In the genomic region with DNA sequence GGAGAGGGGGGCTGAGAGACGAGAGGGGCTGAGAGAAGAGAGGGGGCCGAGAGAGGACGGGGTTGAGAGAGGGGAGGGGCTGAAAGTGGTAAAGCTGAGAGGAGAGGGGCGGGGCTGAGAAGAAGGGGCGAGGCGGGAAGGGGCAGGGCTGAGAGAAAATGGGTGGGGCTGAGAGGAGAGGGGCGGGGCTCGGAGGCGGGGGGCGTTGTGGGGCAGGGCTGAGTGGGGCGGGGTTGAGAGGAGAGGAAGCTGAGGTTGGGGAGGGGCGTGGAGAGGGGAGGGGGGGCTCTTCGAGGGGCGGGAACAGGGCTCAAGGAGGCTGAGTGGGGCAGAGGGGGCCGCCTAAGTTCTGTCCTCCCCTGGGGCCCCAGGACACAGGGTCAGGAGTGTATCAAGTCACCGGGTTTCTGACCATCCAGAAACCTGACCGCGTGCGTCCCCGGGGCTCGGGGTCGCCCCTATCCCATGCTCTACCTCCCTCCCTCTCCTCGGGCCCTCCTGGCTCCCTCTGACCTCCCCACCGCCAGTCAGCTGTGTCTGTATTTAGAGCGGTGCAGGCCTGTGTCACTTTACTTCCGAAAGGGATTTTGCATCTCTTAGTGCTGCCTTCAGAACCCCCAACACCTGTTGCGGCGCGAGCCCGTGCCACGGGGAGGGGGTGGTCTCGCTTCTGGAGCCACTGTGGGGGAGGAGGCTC, we compare ENCODE assay signal across 8 cellular contexts. TPM values are rescaled to one million over a fixed set of nuclear protein-coding genes. Genes with fewer than 3 reads are reported as not detected.
A peak's percentile ranks its signal among the peaks of the same experiment; 100 is the strongest.
DNase-seq lines count a peak whose midpoint lies in the region; ATAC-seq and TF ChIP-seq lines count a peak whose summit lies in the region.

No MANE protein-coding gene starts in this region.

- peaks cover 0 to 17% (median 5%) of the 10 kb centered on the region in 3 donors for H3K27me3 Mint-ChIP-seq in immature natural killer cell (ENCODE audit: low read depth in 3 of 3)

- no peak for TF ChIP-seq CTCF in PC-3 (conservative IDR thresholded peaks at IDR 0.05; ENCODE audit: low read depth, low read length)

- 0 out of 2 replicates have a peak, but pooled peaks cover 4% of the 10 kb centered on the region for H3K27me3 ChIP-seq in PC-3 (ENCODE audit: low read length)

- H3K36me3 ChIP-seq in PC-3 (ENCODE audit: low read depth, low read length) = no peaks in the 10 kb centered on the region

- H3K4me3 ChIP-seq in PC-3 (ENCODE audit: low read length) = peak overlapping the region; percentile 64

- H3K27ac ChIP-seq in PC-3 (ENCODE audit: low read length) = no peak overlapping the region

- H3K4me3 Mint-ChIP-seq in immature natural killer cell = peak overlapping the region; percentile 47 to 83 (median 79)

- intact Hi-C loops in PC-3 (cut with micrococcal nuclease) = no loop called here

- DNase-seq in activated gamma-delta T cell treated with Interleukin-2 at 50 U/mL for 16 hours (peak; percentile 40), activated gamma-delta T cell (lab: John Stamatoyannopoulos, UW) (no peak), PC-3 (peak; percentile 61), immature natural killer cell (peak; percentile 62 to 64 (median 63)), hepatic stellate cell (ENCODE audit: low spot score) (no peak)
- peak; percentile 28 for DNase-seq in activated naive CD4-positive, alpha-beta T cell treated with Interleukin-2 at 50 U/mL for 16 hours
- peak; percentile 14 for DNase-seq in stimulated activated naive CD4-positive, alpha-beta T cell treated with Interleukin-2 at 50 U/mL for 16 hours (lab: John Stamatoyannopoulos, UW)

- peaks cover 6 to 18% of the 10 kb centered on the region in 2 donors for H3K4me1 Mint-ChIP-seq in immature natural killer cell

- H3K79me2 ChIP-seq in PC-3 (ENCODE audit: low read length) = no peaks in the 10 kb centered on the region

- no peaks in the 10 kb centered on the region for H3K9me2 ChIP-seq in PC-3 (replicated peaks; ENCODE audit: low read length)

- CTCF ChIA-PET in PC-3 (lab: Charles Lee) = no interaction called here

- H3K27ac Mint-ChIP-seq in immature natural killer cell = peak overlapping the region in 2 of 6 donors; percentile 56 to 58

- no TSS peak for BruUV-seq in PC-3 (replicated peaks; lab: Mats Ljungman, UMichigan)

- H3K9ac ChIP-seq in PC-3 (ENCODE audit: low read length) = no peak overlapping the region

- peak overlapping the region; percentile 91 for H2AFZ ChIP-seq in PC-3 (ENCODE audit: low read length)

- H3F3A ChIP-seq in PC-3 (ENCODE audit: low read length, unreplicated experiment) = no peaks in the 10 kb centered on the region

- H3K36me3 Mint-ChIP-seq in immature natural killer cell = no peaks in the 10 kb centered on the region

- ATAC-seq in PC-3 (peak; percentile 73), GM21619 (IDR thresholded peaks at IDR 0.05; ENCODE audit: unreplicated experiment) (no peak)

- POLR2A ChIA-PET in PC-3 (lab: Charles Lee; ENCODE audit: unreplicated experiment) = no interaction called here

- peaks cover 4% of the 10 kb centered on the region; the same call in 1 of the 2 replicates for H3K4me1 ChIP-seq in PC-3 (ENCODE audit: insufficient read depth, low read length)

- H3K4me2 ChIP-seq in PC-3 (ENCODE audit: low read length) = peak overlapping the region; percentile 93

- H3K9me3 Mint-ChIP-seq in immature natural killer cell = no peaks in the 10 kb centered on the region

- H3K9me3 ChIP-seq in PC-3 (ENCODE audit: low read length) = no peaks in the 10 kb centered on the region

- H4K20me1 ChIP-seq in PC-3 (ENCODE audit: low read length) = no peaks in the 10 kb centered on the region

RNA-seq across cellular contexts. Expression of gene SEMA6B, which starts 38.6 kb away (rescaled TPM):
- 7.3 and 9.0 TPM in 2 replicates for total RNA-seq in PC-3 (2014; rRNA removed)
- not detected for polyA plus RNA-seq in immature natural killer cell

RNA-seq across cellular contexts. Expression of gene TNFAIP8L1, which starts 41.2 kb away (rescaled TPM):
- total RNA-seq in PC-3 (2014; rRNA removed) = 8.3 and 12.0 TPM in 2 replicates
- 10 to 100 TPM in 1 of 3 donors, 1 to 10 TPM in 2; 2.4 to 14.1 (median 5.2) TPM for polyA plus RNA-seq in immature natural killer cell

RNA-seq across cellular contexts. Expression of gene LRG1, which starts 58.3 kb away (rescaled TPM):
- 0.23 and 0.51 TPM in 2 replicates for total RNA-seq in PC-3 (2014; rRNA removed)
- not detected for polyA plus RNA-seq in immature natural killer cell

Comparison
In these comparisons a context has a peak if more than half of its experiments do, and no peak if none do; other contexts are left out.
1. DNase-seq: peak in activated gamma-delta T cell treated with Interleukin-2 at 50 U/mL for 16 hours (single experiment), PC-3 (single experiment), activated naive CD4-positive, alpha-beta T cell treated with Interleukin-2 at 50 U/mL for 16 hours (single experiment), immature natural killer cell (3 of 3) and stimulated activated naive CD4-positive, alpha-beta T cell treated with Interleukin-2 at 50 U/mL for 16 hours (single experiment); none in activated gamma-delta T cell (single experiment) and hepatic stellate cell (single experiment).